1 cellular context compared by ENCODE assay signal in genomic region chr19:45420356-45420755, GRCh38.
TF ChIP-seq lines count a peak whose summit lies in the region.

No MANE protein-coding gene starts in this region.

TF ChIP-seq in K562, 482 proteins besides CTCF, POLR2A, EP300 and RAD21:
- TF ChIP-seq GATAD2A (IDR thresholded peaks at IDR 0.05) (no peak), EGR1 (conservative IDR thresholded peaks at IDR 0.05) (peak; percentile 28; the same call in 1 of the 2 replicates), RBFOX2 (IDR thresholded peaks at IDR 0.05; ENCODE audit: low read depth, low read length) (0 out of 2 replicates have a peak, but pooled peaks have one; percentile 19), ZNF263 (CRISPR knock-in tag; IDR thresholded peaks at IDR 0.05; ENCODE audit: borderline replicate concordance) (peak; percentile 54; the same call in 1 of the 2 replicates), SUPT5H (IDR thresholded peaks at IDR 0.05) (0 out of 2 replicates have a peak, but pooled peaks have one; percentile 34), TBP (optimal IDR thresholded peaks at IDR 0.05; ENCODE audit: low read depth, low read length) (no peak), ADNP (tag; IDR thresholded peaks at IDR 0.05) (no peak)
